Comparison of ENCODE assay signal across 3 cellular contexts in the genomic region with DNA sequence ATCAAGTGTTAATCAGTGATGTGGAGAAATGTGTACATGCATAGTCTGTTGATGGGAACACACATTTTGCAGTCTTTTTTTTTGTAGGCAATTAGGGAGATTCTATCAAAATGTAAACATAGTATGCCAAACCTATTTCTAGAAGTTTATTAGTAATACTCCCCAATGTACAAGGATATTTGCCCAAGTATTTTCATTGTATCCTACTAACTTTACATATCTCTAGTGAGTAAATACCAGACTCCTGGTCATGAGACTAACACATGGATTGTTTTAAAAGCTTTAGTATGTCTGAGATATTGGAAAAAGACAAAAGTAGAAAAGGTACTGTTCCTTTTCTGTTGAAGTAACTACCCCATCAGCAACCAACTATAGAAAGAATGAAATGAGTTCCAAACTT.
"Had no signal": no experiment of that assay in that cellular context is flagged by ENCODE, and none has a peak within 500 bp of the region (broad histone marks: within the 10 kb centered on the region; RNA-seq: fewer than 3 reads in every experiment).

No MANE protein-coding gene starts in this region.

- H3K4me3 ChIP-seq: GM12878 had no signal

- ATAC-seq: GM12878 had no signal

- DNase-seq: GDM1, GF-D8 had no signal
